ENCODE assay signal across 8 cellular contexts in the genomic region with DNA sequence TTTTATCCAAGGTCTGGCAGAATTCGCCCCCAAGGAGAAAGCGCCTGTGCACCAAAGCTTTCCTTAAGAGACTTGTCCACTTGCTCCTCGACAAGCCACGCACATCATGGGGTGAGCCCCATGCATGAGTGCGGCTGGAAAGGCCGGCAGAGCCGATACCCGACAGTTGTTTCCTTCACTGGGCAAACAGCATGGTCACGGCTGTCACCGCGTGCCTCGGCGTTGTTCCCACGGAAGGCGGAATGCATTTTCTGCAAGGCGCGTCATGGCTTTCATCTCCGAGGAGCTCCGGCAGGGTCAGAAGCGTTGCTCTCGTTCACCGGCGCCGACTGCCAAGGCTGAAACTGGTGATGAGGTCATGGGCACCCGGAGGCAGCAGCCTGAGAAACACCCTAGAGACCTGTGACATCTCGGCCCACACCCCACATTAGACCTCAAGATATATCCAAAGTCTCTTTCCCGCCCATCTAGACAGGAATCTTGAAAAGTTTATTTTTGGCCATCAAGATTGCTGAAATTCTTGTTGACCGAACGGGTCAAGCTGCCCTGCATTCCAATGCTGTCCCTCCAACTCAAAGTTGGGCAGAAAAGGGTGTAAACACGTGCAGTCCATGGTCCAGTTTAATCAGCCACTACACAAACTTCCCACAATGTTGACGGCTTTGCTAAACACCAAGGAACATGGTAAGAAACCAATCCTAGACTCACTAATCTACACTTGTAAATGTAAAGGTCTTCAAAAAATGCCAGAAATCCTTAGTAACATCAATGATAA. TPM values are rescaled to one million over a fixed set of nuclear protein-coding genes. Genes with fewer than 3 reads are reported as not detected.
DNase-seq lines count a peak whose midpoint lies in the region; ATAC-seq and TF ChIP-seq lines count a peak whose summit lies in the region.

No MANE protein-coding gene starts in this region.

- H3K4me3 ChIP-seq in aorta (ENCODE audit: low read length in 2 of 2), result peak overlapping the region; percentile 91 to 93

- peak overlapping the region; percentile 93 for H3K27ac ChIP-seq in 22Rv1
- peak overlapping the region; percentile 61 to 90 for H3K27ac ChIP-seq in aorta (ENCODE audit: low read depth in 1 of 2, low read length in 2 of 2)

- no peaks in the 10 kb centered on the region for H3K36me3 ChIP-seq in aorta (ENCODE audit: control insufficient read depth in 1 of 2, insufficient read depth in 2 of 2, low read length in 1 of 2)

- H3K9me3 ChIP-seq in aorta (ENCODE audit: control insufficient read depth, low read length), result no peaks in the 10 kb centered on the region

- 3% methylated on average over 30 to 31 of the region's 31 CpGs for WGBS in aorta, 2 donors

- no peak for TF ChIP-seq CTCF in 22Rv1 (IDR thresholded peaks at IDR 0.05)
- TF ChIP-seq CTCF in GM20000 (IDR thresholded peaks at IDR 0.05; ENCODE audit: extremely low read depth, missing control alignments), result no peak

- intact Hi-C loops in aorta (cut with DNase I), result loop anchor here (2.0 to 5.0 kb wide), 3 partner anchors 49 to 151 kb away; no protein-coding TSS in a partner anchor

- peak; percentile 84 for ATAC-seq in aorta (ENCODE audit: low FRiP score)
- ATAC-seq in HG03378 (IDR thresholded peaks at IDR 0.05; ENCODE audit: unreplicated experiment), result no peak

- no peaks in the 10 kb centered on the region for H3K27me3 ChIP-seq in aorta (ENCODE audit: control insufficient read depth in 1 of 2, insufficient read depth in 2 of 2, low read length in 1 of 2)

- no peaks in the 10 kb centered on the region for H3K4me1 ChIP-seq in aorta (ENCODE audit: control insufficient read depth in 1 of 2, insufficient read depth in 2 of 2, low read length in 2 of 2)

- DNase-seq in GM20000 (ENCODE audit: low spot score), result peak; percentile 11
- peak; percentile 63 for DNase-seq in T1000 (lab: John Stamatoyannopoulos, UW)
- DNase-seq in fibroblast of peridontal ligament (ENCODE audit: extremely low read depth), result peak; percentile 73
- DNase-seq in myocyte (ENCODE audit: low read depth), result peak; percentile 85
- DNase-seq in aorta, result peak; percentile 82 to 92
- DNase-seq in stimulated activated CD4-positive, alpha-beta T cell treated with anti-CD3 and anti-CD28 coated beads, Interleukin-2, amount 100 ng/mL, for 24 hours, result no peak

RNA-seq across cellular contexts. Expression of gene TJP1, which starts 0.6 kb away (rescaled TPM):
- total RNA-seq in myocyte, result 37.8 and 43.0 TPM in 2 replicates
- 27.0 TPM for polyA plus RNA-seq in myocyte (2012)
- total RNA-seq in aorta, result 100 to 1,000 TPM; 120 to 141 TPM
- polyA plus RNA-seq in aorta, result 10 to 100 TPM; 17.4 to 23.3 TPM

Comparison
In these comparisons a context has a peak if more than half of its experiments do, and no peak if none do; other contexts are left out.
1. DNase-seq: peak in GM20000 (single experiment), T1000 (single experiment), fibroblast of peridontal ligament (single experiment), myocyte (single experiment) and aorta (2 of 2); none in stimulated activated CD4-positive, alpha-beta T cell treated with anti-CD3 and anti-CD28 coated beads, Interleukin-2, amount 100 ng/mL, for 24 hours (0 of 2).